Comparison of ENCODE assay signal across 27 cellular contexts in the genomic region with DNA sequence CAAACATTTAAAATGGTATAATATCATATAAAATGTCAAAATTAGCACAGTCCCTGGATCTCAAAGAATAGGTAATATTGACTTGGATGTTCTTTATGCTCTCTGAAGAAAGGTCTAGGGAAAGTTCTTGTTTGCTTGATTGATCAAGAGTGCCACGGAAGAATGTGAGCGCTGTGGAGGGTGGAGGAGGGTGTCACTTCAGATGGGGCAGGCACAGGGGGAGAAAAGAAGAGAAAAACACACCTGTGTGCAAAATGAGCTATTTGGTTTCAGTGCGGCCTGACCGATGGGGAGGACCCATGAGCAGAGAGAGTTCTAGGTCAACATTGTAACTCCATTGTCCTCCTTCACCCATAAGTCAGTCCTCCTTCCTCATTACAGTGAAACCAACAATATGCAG. TPM values are rescaled to one million over a fixed set of nuclear protein-coding genes. Genes with fewer than 3 reads are reported as not detected.
"Had no signal": no experiment of that assay in that cellular context is flagged by ENCODE, and none has a peak within 500 bp of the region (broad histone marks: within the 10 kb centered on the region; RNA-seq: fewer than 3 reads in every experiment).

No MANE protein-coding gene starts in this region.

- H3K4me3 Mint-ChIP-seq: activated B cell treated with CpG ODN at 0.5 μM for 24 hours; activated CD4-positive, alpha-beta T cell treated with anti-CD3 and anti-CD28 coated beads, Interleukin-2, amount 10 ng/mL, durations not matched to agents 24 days and 14 days; activated CD8-positive, alpha-beta memory T cell treated with anti-CD3 and anti-CD28 coated beads, Interleukin-2, amount 10 ng/mL, durations not matched to agents 7 days and 5 days; activated naive CD8-positive, alpha-beta T cell; activated T-cell treated with anti-CD3 and anti-CD28 coated beads, Interleukin-2, amount 50 U/mL, for 24 hours; activated T-helper 1 cell treated with anti-CD3 and anti-CD28 coated beads, Interleukin-12 subunit alpha, Interleukin-12 subunit beta, Interleukin-2, Interleukin-4 antibody, amounts not matched to agents 30 ng/mL and 10 ng/mL and 1 ng/mL, durations not matched to agents 14 hours and 24 hours and 36 hours; brain had no signal

- H3K27ac Mint-ChIP-seq: activated B cell treated with CpG ODN at 0.5 μM for 24 hours; activated CD4-positive, alpha-beta T cell treated with anti-CD3 and anti-CD28 coated beads, Interleukin-2, amount 10 ng/mL, durations not matched to agents 24 days and 14 days; activated CD8-positive, alpha-beta memory T cell treated with anti-CD3 and anti-CD28 coated beads, Interleukin-2, amount 10 ng/mL, durations not matched to agents 7 days and 5 days; activated naive CD8-positive, alpha-beta T cell; activated T-cell treated with anti-CD3 and anti-CD28 coated beads, Interleukin-2, amount 50 U/mL, for 24 hours; activated T-helper 1 cell treated with anti-CD3 and anti-CD28 coated beads, Interleukin-12 subunit alpha, Interleukin-12 subunit beta, Interleukin-2, Interleukin-4 antibody, amounts not matched to agents 30 ng/mL and 10 ng/mL and 1 ng/mL, durations not matched to agents 14 hours and 24 hours and 36 hours; brain had no signal

- ATAC-seq: activated CD8-positive, alpha-beta memory T cell treated with anti-CD3 and anti-CD28 coated beads, Interleukin-2, amount 10 ng/mL, durations not matched to agents 7 days and 5 days had no signal

- H3K4me1 Mint-ChIP-seq: activated CD8-positive, alpha-beta memory T cell treated with anti-CD3 and anti-CD28 coated beads, Interleukin-2, amount 10 ng/mL, durations not matched to agents 7 days and 5 days; brain had no signal

- H3K27me3 Mint-ChIP-seq: activated B cell treated with CpG ODN at 0.5 μM for 24 hours; activated CD4-positive, alpha-beta T cell treated with anti-CD3 and anti-CD28 coated beads, Interleukin-2, amount 10 ng/mL, durations not matched to agents 24 days and 14 days; activated CD8-positive, alpha-beta memory T cell treated with anti-CD3 and anti-CD28 coated beads, Interleukin-2, amount 10 ng/mL, durations not matched to agents 7 days and 5 days; activated naive CD8-positive, alpha-beta T cell; activated T-cell treated with anti-CD3 and anti-CD28 coated beads, Interleukin-2, amount 50 U/mL, for 24 hours; brain had no signal

- DNase-seq: activated B cell treated with CpG ODN at 0.5 μM for 24 hours; activated CD4-positive, alpha-beta T cell treated with anti-CD3 and anti-CD28 coated beads for 1 hour; activated CD4-positive, alpha-beta T cell treated with anti-CD3 and anti-CD28 coated beads, Interleukin-2, amount 10 ng/mL, durations not matched to agents 24 days and 14 days; activated CD4-positive, alpha-beta T cell treated with anti-CD3 and anti-CD28 coated beads, Interleukin-2, amount 50 U/mL, for 48 hours; activated CD8-positive, alpha-beta memory T cell treated with anti-CD3 and anti-CD28 coated beads, Interleukin-2, amount 10 ng/mL, durations not matched to agents 7 days and 5 days; activated effector memory CD4-positive, alpha-beta T cell treated with Interleukin-2 at 50 U/mL for 16 hours; activated naive CD4-positive, alpha-beta T cell; amygdala; MV-4-11; NCI-H1092 treated with DMSO at 0.1 percent for 48 hours; NCI-H1417 treated with DMSO at 0.1 percent for 48 hours; NCI-H1694; NCI-H2029; NCI-H2107; NCI-H510A treated with DMSO at 0.1 percent for 48 hours; NCI-H69; NK-92 treated with Interleukin-12 subunit alpha and Interleukin-12 subunit beta, amount 100 ng/mL, for 24 hours; Peyer's patch; Right ventricle myocardium superior; SJCRH30; SK-N-SH; T-helper 2 cell; T1000 had no signal

- H3K9me3 Mint-ChIP-seq: activated B cell treated with CpG ODN at 0.5 μM for 24 hours; activated CD4-positive, alpha-beta T cell treated with anti-CD3 and anti-CD28 coated beads, Interleukin-2, amount 10 ng/mL, durations not matched to agents 24 days and 14 days; activated T-cell treated with anti-CD3 and anti-CD28 coated beads, Interleukin-2, amount 50 U/mL, for 24 hours; activated T-helper 1 cell treated with anti-CD3 and anti-CD28 coated beads, Interleukin-12 subunit alpha, Interleukin-12 subunit beta, Interleukin-2, Interleukin-4 antibody, amounts not matched to agents 30 ng/mL and 10 ng/mL and 1 ng/mL, durations not matched to agents 14 hours and 24 hours and 36 hours; brain had no signal

RNA-seq across cellular contexts. Expression of a gene that starts 49.3 kb away (rescaled TPM):
- total RNA-seq: Right ventricle myocardium superior, SJCRH30 had no signal
